In the genomic region with DNA sequence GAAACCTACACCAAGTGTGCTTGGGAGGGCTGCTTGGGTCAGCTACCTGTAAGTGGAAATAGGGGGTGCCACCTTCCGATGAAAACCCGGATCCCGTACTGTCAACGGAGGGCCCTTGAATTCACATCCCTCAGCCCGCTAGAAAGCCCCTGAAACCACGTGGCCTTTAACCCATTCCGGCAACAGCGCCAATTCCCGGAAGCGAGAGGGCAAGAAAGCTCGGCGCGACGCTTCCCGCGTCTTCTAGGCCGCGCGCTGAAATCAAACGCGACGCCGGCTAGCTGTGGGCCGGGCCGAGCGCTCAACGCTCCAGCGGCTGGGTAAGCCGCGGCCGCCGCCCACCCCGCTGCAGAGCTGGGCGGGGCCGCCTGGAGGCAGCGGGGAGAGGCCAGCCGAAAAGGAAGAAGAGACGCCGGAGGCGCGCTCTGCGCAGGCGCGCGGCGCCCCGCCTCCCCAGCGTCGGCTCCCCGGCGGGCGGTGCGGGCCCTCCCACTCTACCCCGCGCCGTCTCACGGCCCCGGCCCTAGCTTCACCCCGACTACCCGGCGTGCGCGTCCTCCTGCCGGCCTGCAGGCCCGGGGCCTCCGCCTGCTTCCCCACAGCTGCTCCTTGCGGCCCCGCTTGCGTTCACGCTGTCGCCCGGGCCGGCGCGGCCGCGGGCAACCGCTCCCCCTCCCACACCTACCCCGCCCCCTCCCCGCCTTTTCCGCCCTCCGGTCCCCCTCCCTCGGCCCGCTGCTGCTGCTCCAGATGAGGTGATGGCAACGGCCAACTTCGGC, we compare ENCODE assay signal across 8 cellular contexts. TPM values are rescaled to one million over a fixed set of nuclear protein-coding genes. Genes with fewer than 3 reads are reported as not detected.
DNase-seq lines count a peak whose midpoint lies in the region; ATAC-seq and TF ChIP-seq lines count a peak whose summit lies in the region.

A gene (plus strand): TSS at position 492 of the 779 bp plus-strand sequence. CDS start 267 bp downstream, at position 759.

- H3K4me1 ChIP-seq in osteoblast (ENCODE audit: insufficient read depth, low read length) (peaks cover 13% of the 10 kb centered on the region), testis (peaks cover 5% of the 10 kb centered on the region)

- H3K27me3 ChIP-seq in osteoblast (ENCODE audit: insufficient read depth, low read length): no peaks in the 10 kb centered on the region
- no peaks in the 10 kb centered on the region for H3K27me3 ChIP-seq in testis

- 0 to 1% methylated on average over 23 to 74 of the region's 86 CpGs for WGBS in testis, 2 donors

- peak within 1 kb of the TSS; percentile 72 for H3K27ac ChIP-seq in osteoblast (ENCODE audit: low read depth, low read length)
- peak within 1 kb of the TSS; percentile 93 for H3K27ac ChIP-seq in testis

- peaks cover 46% of the 10 kb centered on the region for H3K79me2 ChIP-seq in osteoblast (ENCODE audit: insufficient read depth, low read length)

- peak within 1 kb of the TSS; percentile 92 for H3K4me2 ChIP-seq in osteoblast (ENCODE audit: insufficient read depth, low read length)

- H3K9me3 Mint-ChIP-seq in activated naive CD8-positive, alpha-beta T cell (ENCODE audit: low read depth): no peaks in the 10 kb centered on the region
- H3K9me3 Mint-ChIP-seq in glutamatergic neuron (ENCODE audit: unreplicated experiment): peaks cover 9% of the 10 kb centered on the region

- H3K4me3 Mint-ChIP-seq in activated naive CD8-positive, alpha-beta T cell: peak within 1 kb of the TSS; percentile 99
- H3K4me3 Mint-ChIP-seq in glutamatergic neuron (ENCODE audit: unreplicated experiment): peak within 1 kb of the TSS; percentile 100

- H3K4me3 ChIP-seq in GM12865 (ENCODE audit: low read depth, low read length) (peak within 1 kb of the TSS; percentile 70), osteoblast (ENCODE audit: insufficient read depth, low read length) (peak within 1 kb of the TSS; percentile 91), testis (peak within 1 kb of the TSS; percentile 93 to 96)

- intact Hi-C loops in testis (cut with DNase I; ENCODE audit: low total_unique reads): no loop called here

- H4K20me1 ChIP-seq in osteoblast (ENCODE audit: insufficient read depth, low read length): peaks cover 19% of the 10 kb centered on the region

- no peak for TF ChIP-seq POLR2A in testis (IDR thresholded peaks at IDR 0.05)

- peak; percentile 98 for DNase-seq in GM12865 (ENCODE audit: low read depth)
- peak; percentile 74 for DNase-seq in NCI-H1105 treated with DMSO at 0.1 percent for 48 hours (lab: John Stamatoyannopoulos, UW)
- peak; percentile 89 for DNase-seq in SKM-1 treated with dmso at 0.1 percent for 144 hours (lab: John Stamatoyannopoulos, UW; ENCODE audit: unreplicated experiment)
- peak; percentile 92 for DNase-seq in glutamatergic neuron
- peak; percentile 99 for DNase-seq in osteoblast (ENCODE audit: insufficient read length, low spot score, missing footprints)
- peak; percentile 92 for DNase-seq in testis

- H3K4me1 Mint-ChIP-seq in activated naive CD8-positive, alpha-beta T cell (ENCODE audit: low read depth): peaks cover 52% of the 10 kb centered on the region
- peaks cover 26% of the 10 kb centered on the region for H3K4me1 Mint-ChIP-seq in glutamatergic neuron (ENCODE audit: low read depth, unreplicated experiment)

- no peaks in the 10 kb centered on the region for H3K27me3 Mint-ChIP-seq in activated naive CD8-positive, alpha-beta T cell
- H3K27me3 Mint-ChIP-seq in glutamatergic neuron (ENCODE audit: unreplicated experiment): peaks cover 8% of the 10 kb centered on the region

- H3K36me3 ChIP-seq in osteoblast (ENCODE audit: insufficient read depth, low read length) (no peaks in the 10 kb centered on the region), testis (ENCODE audit: low read depth, missing control alignments) (no peaks in the 10 kb centered on the region)

- peak; percentile 2 for TF ChIP-seq CTCF in GM12865 (IDR thresholded peaks at IDR 0.05; ENCODE audit: insufficient read depth, low read depth, low read length, missing control alignments)
- no peak for TF ChIP-seq CTCF in glutamatergic neuron (IDR thresholded peaks at IDR 0.05; ENCODE audit: partially characterized antibody, unreplicated experiment)
- no peak for TF ChIP-seq CTCF in osteoblast (IDR thresholded peaks at IDR 0.05; ENCODE audit: extremely low read depth, low read depth, low read length)
- TF ChIP-seq CTCF in testis (IDR thresholded peaks at IDR 0.05): no peak

- peaks cover 9% of the 10 kb centered on the region for H3K36me3 Mint-ChIP-seq in activated naive CD8-positive, alpha-beta T cell
- H3K36me3 Mint-ChIP-seq in glutamatergic neuron (ENCODE audit: unreplicated experiment): no peaks in the 10 kb centered on the region

- H2AFZ ChIP-seq in osteoblast (ENCODE audit: low read length): peak within 1 kb of the TSS; percentile 99

- peak within 1 kb of the TSS; percentile 100 for H3K27ac Mint-ChIP-seq in activated naive CD8-positive, alpha-beta T cell
- peak within 1 kb of the TSS; percentile 99 for H3K27ac Mint-ChIP-seq in glutamatergic neuron (ENCODE audit: unreplicated experiment)

- H3K9me3 ChIP-seq in osteoblast (ENCODE audit: low read depth, low read length) (no peaks in the 10 kb centered on the region), testis (no peaks in the 10 kb centered on the region)

- ATAC-seq in HG02678 (IDR thresholded peaks at IDR 0.05; ENCODE audit: unreplicated experiment): peak; percentile 91

RNA-seq across cellular contexts. Expression of the gene that starts here (rescaled TPM):
- total RNA-seq in glutamatergic neuron (ENCODE audit: unreplicated experiment) (91.7 TPM), osteoblast (52.8 and 57.8 TPM in 2 replicates), testis (10 to 100 TPM; 80.0 to 86.5 TPM)
- 91.5 TPM for polyA plus RNA-seq in testis (ENCODE audit: insufficient read depth, low read depth, low replicate concordance)

Comparison
In these comparisons a context has a peak if more than half of its experiments do, and no peak if none do; other contexts are left out.
1. Peak in every context shown above with its lines: DNase-seq, ATAC-seq, H3K4me3 ChIP-seq and H3K27ac ChIP-seq.